ENCODE assay signal across 1 cellular context in genomic region chr9:15386465-15386864, GRCh38.
TF ChIP-seq lines count a peak whose summit lies in the region.

No MANE protein-coding gene starts in this region.

TF ChIP-seq in K562, 482 proteins besides CTCF, POLR2A, EP300 and RAD21 (continued from another document):
- TF ChIP-seq PRDM10 (IDR thresholded peaks at IDR 0.05; ENCODE audit: partially characterized antibody) (peak; percentile 43), EGR1 (conservative IDR thresholded peaks at IDR 0.05) (peak; percentile 75), TRIM24 (IDR thresholded peaks at IDR 0.05) (peak; percentile 32 to 42; a peak in 2 of 4 replicates), GTF2F1 (IDR thresholded peaks at IDR 0.05; ENCODE audit: low read depth, low read length) (no peak), HIVEP1 (CRISPR knock-in tag; IDR thresholded peaks at IDR 0.05) (no peak), EHMT2 (IDR thresholded peaks at IDR 0.05) (peak; percentile 51; the same call in 1 of the 2 replicates), ZNF280A (IDR thresholded peaks at IDR 0.05; ENCODE audit: low read depth, partially characterized antibody) (no peak), ETV6 (IDR thresholded peaks at IDR 0.05; ENCODE audit: borderline replicate concordance in 1 of 2, low read depth in 2 of 2, low read length in 1 of 2) (0 out of 4 replicates have a peak, but pooled peaks of 1 of the 2 experiments have one; percentile 47), ETV6 (CRISPR knock-in tag; IDR thresholded peaks at IDR 0.05; ENCODE audit: borderline replicate concordance) (no peak), TEAD4 (IDR thresholded peaks at IDR 0.05; ENCODE audit: low read length) (peak; percentile 14; the same call in 1 of the 2 replicates), TEAD4 (CRISPR knock-in tag; IDR thresholded peaks at IDR 0.05; ENCODE audit: borderline replicate concordance) (no peak), CEBPB (tag; IDR thresholded peaks at IDR 0.05) (peak; percentile 29; the same call in 1 of the 2 replicates), SAFB2 (IDR thresholded peaks at IDR 0.05; ENCODE audit: borderline replicate concordance, low read depth, low read length, severe bottlenecking) (no peak), ZNF766 (CRISPR knock-in tag; conservative IDR thresholded peaks at IDR 0.05) (peak; percentile 37; the same call in 1 of the 2 replicates), ARID1B (IDR thresholded peaks at IDR 0.05) (peak; percentile 35; the same call in 1 of the 2 replicates), VEZF1 (CRISPR knock-in tag; IDR thresholded peaks at IDR 0.05) (peak; percentile 34; the same call in 1 of the 2 replicates)
